In the genomic region with DNA sequence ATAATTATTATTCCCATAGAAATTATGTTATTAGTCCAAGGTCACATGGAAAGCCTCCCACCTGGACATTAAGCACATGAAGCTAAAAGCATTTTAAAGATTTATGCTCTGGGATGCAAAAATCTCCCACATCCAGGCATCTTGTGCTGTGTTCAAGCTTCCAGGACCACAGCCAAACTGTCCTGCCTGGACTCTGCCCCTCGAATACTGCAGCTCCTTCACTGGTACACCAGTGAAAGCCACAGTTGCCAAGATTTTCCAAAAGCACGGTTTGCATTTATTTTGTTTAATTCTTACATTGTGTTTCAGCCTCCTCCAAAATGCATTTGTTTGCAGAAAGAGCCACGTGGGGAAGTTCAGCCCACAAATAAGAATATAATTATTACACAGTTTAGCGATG, we compare ENCODE assay signal across 9 cellular contexts. TPM values are rescaled to one million over a fixed set of nuclear protein-coding genes. Genes with fewer than 3 reads are reported as not detected.
"Had no signal": no experiment of that assay in that cellular context is flagged by ENCODE, and none has a peak within 500 bp of the region (broad histone marks: within the 10 kb centered on the region; RNA-seq: fewer than 3 reads in every experiment).

No MANE protein-coding gene starts in this region.

- FAIRE-seq: G401.6, GM12878, GM12891, GM12892, GM18507, GM19239 had no signal

- DNase-seq: GDM1, GF-D8 had no signal

- H3K4me3 ChIP-seq: GM12878 had no signal

- ATAC-seq: GM12878 had no signal

RNA-seq across cellular contexts. Expression of gene C8B, which starts 38.6 kb away (rescaled TPM):
- total RNA-seq: G401, GM12878 had no signal
- polyA plus RNA-seq: GM12878 had no signal
